Comparison of ENCODE assay signal across 12 cellular contexts in the genomic region with DNA sequence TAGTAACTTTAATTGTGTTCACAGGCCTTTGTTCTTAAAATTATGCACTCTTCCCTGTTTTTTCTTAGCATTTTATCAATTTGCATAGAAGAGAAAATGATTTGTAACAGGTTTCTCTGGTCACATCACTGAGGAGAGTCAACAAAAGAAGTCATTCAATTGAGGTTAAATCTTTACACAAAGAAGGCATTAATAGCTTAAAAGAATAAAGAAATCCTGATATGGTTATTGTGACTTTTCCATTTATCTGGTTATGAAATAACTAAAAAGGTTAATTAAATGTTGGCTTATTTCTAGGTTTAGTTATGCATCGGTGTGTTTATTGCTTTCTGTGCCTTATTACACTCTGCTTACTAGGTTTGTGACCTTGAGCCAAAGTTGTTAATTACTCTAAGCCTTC. TPM values are rescaled to one million over a fixed set of nuclear protein-coding genes. Genes with fewer than 3 reads are reported as not detected.
DNase-seq lines count a peak whose midpoint lies in the region; ATAC-seq and TF ChIP-seq lines count a peak whose summit lies in the region.
"Had no signal": no experiment of that assay in that cellular context is flagged by ENCODE, and none has a peak within 500 bp of the region (broad histone marks: within the 10 kb centered on the region; RNA-seq: fewer than 3 reads in every experiment).

No MANE protein-coding gene starts in this region.

- ATAC-seq in GM23338 = no peak
- ATAC-seq in HG02610 (IDR thresholded peaks at IDR 0.05; ENCODE audit: unreplicated experiment) = no peak
- ATAC-seq: CD8-positive, alpha-beta T cell had no signal

- no peak overlapping the region for H2AK5ac ChIP-seq in trophoblast cell (ENCODE audit: low read length)

- H3K14ac ChIP-seq in trophoblast cell (ENCODE audit: low read length) = no peak overlapping the region

- peak overlapping the region; percentile 69 for H3K4ac ChIP-seq in trophoblast cell (ENCODE audit: low read depth, low read length)

- H2AFZ ChIP-seq in GM23338 = no peak overlapping the region
- H2AFZ ChIP-seq in trophoblast cell (ENCODE audit: insufficient read depth, low read length, poor library complexity) = no peak overlapping the region

- no peak overlapping the region for H4K12ac ChIP-seq in trophoblast cell (ENCODE audit: low read depth, low read length)

- no peaks in the 10 kb centered on the region for H3K9me3 Mint-ChIP-seq in GM23338
- H3K9me3 Mint-ChIP-seq in brain = no peaks in the 10 kb centered on the region
- H3K9me3 Mint-ChIP-seq: CD8-positive, alpha-beta T cell had no signal

- no peak overlapping the region for H4K8ac ChIP-seq in trophoblast cell (ENCODE audit: low read depth, low read length)

- H3K4me2 ChIP-seq in GM23338 = peak overlapping the region; percentile 52
- H3K4me2 ChIP-seq in trophoblast cell (ENCODE audit: low read length) = no peak overlapping the region

- H3K9me2 ChIP-seq in GM23338 (ENCODE audit: insufficient read depth) = no peaks in the 10 kb centered on the region

- H3K27me3 ChIP-seq in GM23338 (ENCODE audit: insufficient read depth) = no peaks in the 10 kb centered on the region
- no peaks in the 10 kb centered on the region for H3K27me3 ChIP-seq in HUES48 (ENCODE audit: control insufficient read depth, insufficient read depth, low read length)
- H3K27me3 ChIP-seq in trophoblast cell (ENCODE audit: insufficient read depth, low read length) = no peaks in the 10 kb centered on the region

- no peak overlapping the region for H2BK5ac ChIP-seq in trophoblast cell (ENCODE audit: low read depth, low read length, poor library complexity)

- no peak overlapping the region for H4K91ac ChIP-seq in trophoblast cell (ENCODE audit: low read depth, low read length)

- H3K27ac Mint-ChIP-seq in GM23338 (peak overlapping the region; percentile 87; the same call in 1 of the 2 replicates), brain (peak overlapping the region in 4 of 5 experiments; percentile 15 to 86 (median 65))
- H3K27ac Mint-ChIP-seq: CD14-positive monocyte; CD8-positive, alpha-beta T cell had no signal

- H3K36me3 ChIP-seq in GM23338 (ENCODE audit: insufficient read depth) (no peaks in the 10 kb centered on the region), HUES48 (ENCODE audit: control insufficient read depth, insufficient read depth, low read length) (no peaks in the 10 kb centered on the region), trophoblast cell (ENCODE audit: control insufficient read depth in 1 of 2, insufficient read depth in 2 of 2, low read length in 2 of 2) (no peaks in the 10 kb centered on the region)

- no peak overlapping the region for H3K4me3 ChIP-seq in GM23338
- no peak overlapping the region for H3K4me3 ChIP-seq in HUES48 (ENCODE audit: low read depth, low read length)
- no peak overlapping the region for H3K4me3 ChIP-seq in trophoblast cell (ENCODE audit: low read depth, low read length)

- no peaks in the 10 kb centered on the region for H3K27me3 Mint-ChIP-seq in GM23338 (ENCODE audit: insufficient read depth, low read depth, poor library complexity)
- H3K27me3 Mint-ChIP-seq in brain = no peaks in the 10 kb centered on the region

- H3K9ac ChIP-seq in HUES48 (ENCODE audit: low read depth, low read length) (no peak overlapping the region), trophoblast cell (ENCODE audit: low read length) (no peak overlapping the region)

- H2BK120ac ChIP-seq in trophoblast cell (ENCODE audit: insufficient read depth, low read length, poor library complexity) = no peak overlapping the region

- H3K36me3 Mint-ChIP-seq in GM23338 (ENCODE audit: low read depth) (no peaks in the 10 kb centered on the region), brain (peaks cover 13% of the 10 kb centered on the region)
- H3K36me3 Mint-ChIP-seq: CD14-positive monocyte; CD8-positive, alpha-beta T cell had no signal

- H3K23ac ChIP-seq in trophoblast cell (ENCODE audit: low read length) = no peak overlapping the region

- H3K9me3 ChIP-seq in HUES48 (ENCODE audit: control insufficient read depth, insufficient read depth, low read length) = no peaks in the 10 kb centered on the region
- H3K9me3 ChIP-seq in trophoblast cell (ENCODE audit: insufficient read depth, low read depth, low read length) = no peaks in the 10 kb centered on the region

- no CpG with 5 or more reads among the region's 1 CpG for WGBS in trophoblast cell (ENCODE audit: extremely low coverage, insufficient coverage, insufficient read length)

- H2BK12ac ChIP-seq in trophoblast cell (ENCODE audit: low read length) = no peak overlapping the region

- no peak overlapping the region for H3K27ac ChIP-seq in GM23338 (ENCODE audit: low read depth)
- peak overlapping the region; percentile 62 for H3K27ac ChIP-seq in HUES48 (ENCODE audit: low read depth, low read length)
- H3K27ac ChIP-seq in trophoblast cell (ENCODE audit: low read depth, low read length) = no peak overlapping the region

- H3K4me3 Mint-ChIP-seq in GM23338 (no peak overlapping the region; the same call in 2 of the 3 replicates), brain (peak overlapping the region in 4 of 5 experiments; percentile 32 to 65 (median 39))
- H3K4me3 Mint-ChIP-seq: CD14-positive monocyte; CD8-positive, alpha-beta T cell had no signal

- H3K18ac ChIP-seq in trophoblast cell (ENCODE audit: low read length) = no peak overlapping the region

- H4K20me1 ChIP-seq in GM23338 (replicated peaks; ENCODE audit: insufficient read depth) = peaks cover 59% of the 10 kb centered on the region

- H3K4me1 ChIP-seq in GM23338 (ENCODE audit: insufficient read depth) (peaks cover 54% of the 10 kb centered on the region), HUES48 (ENCODE audit: control insufficient read depth, insufficient read depth, low read length) (peaks cover 46% of the 10 kb centered on the region), trophoblast cell (ENCODE audit: control insufficient read depth in 1 of 2, insufficient read depth in 2 of 2, low read length in 2 of 2) (peaks cover 2 to 7% of the 10 kb centered on the region in 2 experiments)

- TF ChIP-seq CTCF in GM23338 (conservative IDR thresholded peaks at IDR 0.05; ENCODE audit: low read depth in 2 of 2) (no peak), brain (conservative IDR thresholded peaks at IDR 0.05) (no peak)

- H3F3A ChIP-seq in GM23338 (replicated peaks; ENCODE audit: low read depth) = no peaks in the 10 kb centered on the region

- no peak for DNase-seq in GM23338 (ENCODE audit: low spot score)
- DNase-seq in trophoblast cell = no peak
- no peak for DNase-seq in effector CD8-positive, alpha-beta T cell (lab: John Stamatoyannopoulos, UW)
- DNase-seq in AG20443 (ENCODE audit: low spot score) = no peak
- DNase-seq: CD8-positive, alpha-beta T cell; COR-L47; DND-41; GDM1 had no signal

- H3K79me2 ChIP-seq in GM23338 (replicated peaks; ENCODE audit: insufficient read depth) (peaks cover 100% of the 10 kb centered on the region), trophoblast cell (ENCODE audit: control insufficient read depth, insufficient read depth, low read length, poor library complexity) (peaks cover 6% of the 10 kb centered on the region)

- H3K4me1 Mint-ChIP-seq in GM23338 (peaks cover 52% of the 10 kb centered on the region), brain (peaks cover 85% of the 10 kb centered on the region)
- H3K4me1 Mint-ChIP-seq: CD14-positive monocyte had no signal

- H3K79me1 ChIP-seq in trophoblast cell (ENCODE audit: low read length) = no peaks in the 10 kb centered on the region

TF ChIP-seq in GM23338, 12 proteins besides CTCF, POLR2A, EP300 and RAD21:
- no peak for TF ChIP-seq STAT1 (IDR thresholded peaks at IDR 0.05; ENCODE audit: unreplicated experiment)

RNA-seq across cellular contexts. Expression of gene BMPR1A, which starts 12.0 kb away (rescaled TPM):
- 82.5 and 87.7 TPM in 2 replicates for total RNA-seq in GM23338 (2014; rRNA removed; shearing (Covaris generic))
- polyA plus RNA-seq in GM23338 (2016; fragmentation: Nextera tagmentation; extraction: Ambion mirVana) (12.4 and 14.2 TPM in 2 replicates), brain (ENCODE audit: insufficient read depth, low read depth, low replicate concordance) (7.2 TPM)
- 33.4 and 35.8 TPM in 2 replicates for polyA plus RNA-seq in trophoblast cell (2013)
